2 cellular contexts compared by ENCODE assay signal in the genomic region with DNA sequence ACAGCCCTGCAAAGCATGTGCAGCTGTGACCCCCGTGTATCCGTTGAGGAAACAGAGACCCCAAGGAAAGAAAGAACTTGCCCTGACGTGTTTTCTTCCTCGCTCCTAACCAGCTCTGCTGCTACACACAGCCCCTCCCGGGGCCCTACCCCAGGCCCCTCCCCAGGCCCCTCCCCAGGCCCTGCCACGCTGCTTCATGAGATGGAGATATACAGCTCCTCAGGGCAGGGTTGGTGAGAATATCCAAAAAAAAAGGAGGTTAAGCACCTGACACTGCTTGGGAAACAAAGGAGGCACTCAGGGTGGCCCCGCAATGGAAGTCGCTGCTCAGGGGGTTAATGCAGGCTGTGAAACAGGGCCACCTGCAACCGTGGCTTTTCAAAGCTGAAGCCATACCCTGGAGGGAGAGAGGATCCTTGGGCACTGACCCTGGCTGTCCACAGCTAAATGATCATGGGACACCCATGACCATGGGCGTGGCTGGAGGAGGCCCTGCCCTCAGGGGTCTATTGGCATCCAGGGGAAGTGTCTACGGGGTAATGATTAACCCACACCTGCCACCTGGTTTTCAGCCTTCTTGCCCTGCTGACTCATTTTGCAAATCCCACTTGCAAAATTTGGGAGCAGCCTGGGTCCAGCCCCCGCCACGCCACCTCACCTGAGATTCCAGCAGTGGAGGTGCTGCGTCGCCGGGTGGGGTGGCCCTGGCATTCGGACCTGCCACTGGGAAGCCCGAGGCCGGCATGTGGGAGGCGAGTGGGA.
TF ChIP-seq lines count a peak whose summit lies in the region.

No MANE protein-coding gene starts in this region.

TF ChIP-seq in HepG2, 621 proteins besides CTCF, POLR2A, EP300 and RAD21:
- TF ChIP-seq, protein P1, sequence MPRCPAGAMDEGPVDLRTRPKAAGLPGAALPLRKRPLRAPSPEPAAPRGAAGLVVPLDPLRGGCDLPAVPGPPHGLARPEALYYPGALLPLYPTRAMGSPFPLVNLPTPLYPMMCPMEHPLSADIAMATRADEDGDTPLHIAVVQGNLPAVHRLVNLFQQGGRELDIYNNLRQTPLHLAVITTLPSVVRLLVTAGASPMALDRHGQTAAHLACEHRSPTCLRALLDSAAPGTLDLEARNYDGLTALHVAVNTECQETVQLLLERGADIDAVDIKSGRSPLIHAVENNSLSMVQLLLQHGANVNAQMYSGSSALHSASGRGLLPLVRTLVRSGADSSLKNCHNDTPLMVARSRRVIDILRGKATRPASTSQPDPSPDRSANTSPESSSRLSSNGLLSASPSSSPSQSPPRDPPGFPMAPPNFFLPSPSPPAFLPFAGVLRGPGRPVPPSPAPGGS (CRISPR knock-in tag; IDR thresholded peaks at IDR 0.05) = no peak
- TF ChIP-seq, protein P2, sequence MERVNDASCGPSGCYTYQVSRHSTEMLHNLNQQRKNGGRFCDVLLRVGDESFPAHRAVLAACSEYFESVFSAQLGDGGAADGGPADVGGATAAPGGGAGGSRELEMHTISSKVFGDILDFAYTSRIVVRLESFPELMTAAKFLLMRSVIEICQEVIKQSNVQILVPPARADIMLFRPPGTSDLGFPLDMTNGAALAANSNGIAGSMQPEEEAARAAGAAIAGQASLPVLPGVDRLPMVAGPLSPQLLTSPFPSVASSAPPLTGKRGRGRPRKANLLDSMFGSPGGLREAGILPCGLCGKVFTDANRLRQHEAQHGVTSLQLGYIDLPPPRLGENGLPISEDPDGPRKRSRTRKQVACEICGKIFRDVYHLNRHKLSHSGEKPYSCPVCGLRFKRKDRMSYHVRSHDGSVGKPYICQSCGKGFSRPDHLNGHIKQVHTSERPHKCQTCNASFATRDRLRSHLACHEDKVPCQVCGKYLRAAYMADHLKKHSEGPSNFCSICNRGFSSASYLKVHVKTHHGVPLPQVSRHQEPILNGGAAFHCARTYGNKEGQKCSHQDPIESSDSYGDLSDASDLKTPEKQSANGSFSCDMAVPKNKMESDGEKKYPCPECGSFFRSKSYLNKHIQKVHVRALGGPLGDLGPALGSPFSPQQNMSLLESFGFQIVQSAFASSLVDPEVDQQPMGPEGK (CRISPR knock-in tag; IDR thresholded peaks at IDR 0.05) = no peak
- TF ChIP-seq PAF1 (CRISPR knock-in tag; IDR thresholded peaks at IDR 0.05) = no peak
- no peak for TF ChIP-seq KAT7 (CRISPR knock-in tag; IDR thresholded peaks at IDR 0.05; ENCODE audit: borderline replicate concordance)
- TF ChIP-seq, protein P3, sequence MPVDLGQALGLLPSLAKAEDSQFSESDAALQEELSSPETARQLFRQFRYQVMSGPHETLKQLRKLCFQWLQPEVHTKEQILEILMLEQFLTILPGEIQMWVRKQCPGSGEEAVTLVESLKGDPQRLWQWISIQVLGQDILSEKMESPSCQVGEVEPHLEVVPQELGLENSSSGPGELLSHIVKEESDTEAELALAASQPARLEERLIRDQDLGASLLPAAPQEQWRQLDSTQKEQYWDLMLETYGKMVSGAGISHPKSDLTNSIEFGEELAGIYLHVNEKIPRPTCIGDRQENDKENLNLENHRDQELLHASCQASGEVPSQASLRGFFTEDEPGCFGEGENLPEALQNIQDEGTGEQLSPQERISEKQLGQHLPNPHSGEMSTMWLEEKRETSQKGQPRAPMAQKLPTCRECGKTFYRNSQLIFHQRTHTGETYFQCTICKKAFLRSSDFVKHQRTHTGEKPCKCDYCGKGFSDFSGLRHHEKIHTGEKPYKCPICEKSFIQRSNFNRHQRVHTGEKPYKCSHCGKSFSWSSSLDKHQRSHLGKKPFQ (CRISPR knock-in tag; IDR thresholded peaks at IDR 0.05; ENCODE audit: insufficient replicate concordance) = no peak
- no peak for TF ChIP-seq DMAP1 (CRISPR knock-in tag; IDR thresholded peaks at IDR 0.05)
- no peak for TF ChIP-seq MEIS1 (CRISPR knock-in tag; IDR thresholded peaks at IDR 0.05; ENCODE audit: borderline replicate concordance)
- TF ChIP-seq ATM (IDR thresholded peaks at IDR 0.05; ENCODE audit: borderline replicate concordance) = no peak
- TF ChIP-seq SPEN (CRISPR knock-in tag; IDR thresholded peaks at IDR 0.05; ENCODE audit: low read depth) = no peak
- TF ChIP-seq ZMYM3 (CRISPR knock-in tag; IDR thresholded peaks at IDR 0.05) = no peak

TF ChIP-seq in H1, 55 proteins besides CTCF, POLR2A, EP300 and RAD21:
- TF ChIP-seq KDM4A (IDR thresholded peaks at IDR 0.05; ENCODE audit: low read depth, low read length, severe bottlenecking) = no peak
- TF ChIP-seq ASH2L (IDR thresholded peaks at IDR 0.05; ENCODE audit: low read length) = no peak
- no peak for TF ChIP-seq SIN3A (conservative IDR thresholded peaks at IDR 0.05 in 1 of 2, IDR thresholded peaks at IDR 0.05 in 1 of 2; ENCODE audit: low read depth in 1 of 2, low read length in 2 of 2)
- TF ChIP-seq GABPA (IDR thresholded peaks at IDR 0.05; ENCODE audit: borderline replicate concordance, insufficient read depth, low read length) = no peak
- no peak for TF ChIP-seq HDAC2 (IDR thresholded peaks at IDR 0.05; ENCODE audit: borderline replicate concordance in 1 of 2, low read depth in 2 of 2, low read length in 2 of 2)
- no peak for TF ChIP-seq TEAD4 (IDR thresholded peaks at IDR 0.05; ENCODE audit: low read depth, low read length)
- TF ChIP-seq RXRA (IDR thresholded peaks at IDR 0.05; ENCODE audit: insufficient read depth, low read depth, low read length) = no peak
